ENCODE assay signal across 8 cellular contexts in genomic region chr22:38181453-38182200, GRCh38. TPM values are rescaled to one million over a fixed set of nuclear protein-coding genes. Genes with fewer than 3 reads are reported as not detected.
A peak's percentile ranks its signal among the peaks of the same experiment; 100 is the strongest.
DNase-seq lines count a peak whose midpoint lies in the region; ATAC-seq and TF ChIP-seq lines count a peak whose summit lies in the region.

TSS of gene PLA2G6 (minus strand) at chr22:38181830. CDS start at chr22:38169426, 12,404 bp downstream.

- H3K27me3 Mint-ChIP-seq in T-cell (no peaks in the 10 kb centered on the region), type B pancreatic cell (no peaks in the 10 kb centered on the region)

- CTCF ChIA-PET in T-cell (lab: Charles Lee) = interaction anchor here (0.5 to 0.9 kb wide), 4 partner anchors 11 to 115 kb away, joined by 3 to 8 read pairs (median 4); no protein-coding TSS in a partner anchor

- H3K27ac ChIP-seq in adipose tissue (ENCODE audit: low read depth, low read length) = peak within 1 kb of the TSS; percentile 48

- H3K4me3 ChIP-seq in GM12875 (ENCODE audit: low read depth, low read length) = peak within 1 kb of the TSS; percentile 78

- POLR2A ChIA-PET in T-cell (lab: Charles Lee) = interaction anchor here (0.6 to 0.7 kb wide), 2 partner anchors 15 to 20 kb away, joined by 5 to 7 read pairs; partner anchors contain the start of gene MAFF (in 1 of the 2)

- no peak for TF ChIP-seq CTCF in GM12875 (IDR thresholded peaks at IDR 0.05; ENCODE audit: borderline replicate concordance, insufficient read depth, low read depth, low read length)
- TF ChIP-seq CTCF in type B pancreatic cell (conservative IDR thresholded peaks at IDR 0.05) = no peak

- H3K9me3 Mint-ChIP-seq in T-cell (no peaks in the 10 kb centered on the region), type B pancreatic cell (peaks cover 3% of the 10 kb centered on the region)

- DNase-seq in NCI-H1436 treated with DMSO at 0.1 percent for 48 hours (lab: John Stamatoyannopoulos, UW) = peak; percentile 96
- peak; percentile 86 to 98 (median 92) for DNase-seq in T-cell
- peak; percentile 99 for DNase-seq in cardiac septum (ENCODE audit: low spot score)
- DNase-seq in pons (ENCODE audit: low spot score) = peak; percentile 99
- peak; percentile 99 for DNase-seq in type B pancreatic cell (ENCODE audit: extremely low spot score, unreplicated experiment)

- H3K4me1 Mint-ChIP-seq in T-cell (peaks cover 43 to 51% (median 48%) of the 10 kb centered on the region in 3 donors), type B pancreatic cell (ENCODE audit: unreplicated experiment) (peaks cover 34% of the 10 kb centered on the region)

- H3K36me3 Mint-ChIP-seq in T-cell (no peaks in the 10 kb centered on the region), type B pancreatic cell (peaks cover 3% of the 10 kb centered on the region)

- H3K27ac Mint-ChIP-seq in T-cell = peak within 1 kb of the TSS; percentile 84 to 92
- H3K27ac Mint-ChIP-seq in type B pancreatic cell = peak within 1 kb of the TSS; percentile 100

- intact Hi-C loops in cardiac septum (cut with DNase I) = loop anchor here (2.0 kb wide), 1 partner anchor 19 kb away; the partner anchor contains the start of gene MAFF

- 0 to 1% (median 0%) methylated on average over 45 to 48 of the region's 48 CpGs for WGBS in adipose tissue, 3 donors

- H3K4me3 Mint-ChIP-seq in T-cell (peak within 1 kb of the TSS; percentile 92 to 97 (median 93)), type B pancreatic cell (peak within 1 kb of the TSS; percentile 96)

- ATAC-seq in HG02840 (IDR thresholded peaks at IDR 0.05; ENCODE audit: low FRiP score, unreplicated experiment) = peak; percentile 85
- peak; percentile 89 to 98 (median 97) for ATAC-seq in T-cell (replicated peaks in 1 of 4)

RNA-seq across cellular contexts. Expression of gene PLA2G6, which starts in this region (rescaled TPM):
- total RNA-seq in T-cell (100 to 1,000 TPM in 4 of 5 donors, 10 to 100 TPM in 1; 93.6 to 197 (median 162) TPM), cardiac septum (12.5 TPM), type B pancreatic cell (ENCODE audit: low replicate concordance) (64.1 and 78.6 TPM in 2 replicates)
- polyA plus RNA-seq in adipose tissue = 10 to 100 TPM; 25.3 to 69.9 (median 61.4) TPM

Comparison
In these comparisons a context has a peak if more than half of its experiments do, and no peak if none do; other contexts are left out.
1. Peak in every context shown above with its lines: DNase-seq, ATAC-seq, H3K4me3 ChIP-seq and H3K27ac ChIP-seq.